ENCODE assay signal across 25 cellular contexts in the genomic region with DNA sequence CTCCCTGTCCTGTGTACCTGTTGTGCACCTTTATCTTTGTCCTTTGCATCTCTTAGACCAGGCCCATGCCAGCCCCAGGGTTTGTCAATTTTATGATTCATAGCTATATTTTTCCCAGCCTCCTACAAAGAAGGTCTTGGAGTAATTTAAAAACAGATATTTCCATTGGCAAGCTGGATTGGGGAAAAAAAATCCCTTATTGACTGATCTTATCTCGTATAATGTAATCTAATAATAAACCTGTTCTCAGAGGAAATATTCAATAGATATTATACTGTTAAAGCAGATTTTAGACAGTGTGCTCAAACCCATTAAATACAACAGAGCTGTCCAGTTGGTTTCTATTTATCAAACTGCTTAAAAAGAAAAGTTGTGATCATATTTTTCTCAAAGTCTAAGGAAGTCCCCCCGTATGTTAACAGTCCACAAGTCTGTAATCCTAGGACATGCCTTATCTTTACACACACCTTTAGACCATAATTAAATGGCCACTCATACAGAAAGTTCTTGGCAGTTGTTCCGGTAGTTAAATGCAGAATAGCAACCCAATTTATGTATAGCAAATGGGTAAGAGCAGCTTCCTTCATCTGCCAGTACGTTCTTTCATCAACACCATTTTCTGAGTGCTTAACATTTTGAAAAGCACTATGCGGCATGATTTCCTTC.
DNase-seq lines count a peak whose midpoint lies in the region; ATAC-seq, FAIRE-seq and TF ChIP-seq lines count a peak whose summit lies in the region.
"Had no signal": no experiment of that assay in that cellular context is flagged by ENCODE, and none has a peak within 500 bp of the region (broad histone marks: within the 10 kb centered on the region; RNA-seq: fewer than 3 reads in every experiment).

No MANE protein-coding gene starts in this region.

- DNase-seq in A549 (ENCODE audit: low read depth in 1 of 2, low spot score in 1 of 2): no peak
- peak; percentile 79 for DNase-seq in LNCaP clone FGC (ENCODE audit: low read depth)
- peak; percentile 32 for DNase-seq in PC-3
- no peak for DNase-seq in trophoblast cell
- DNase-seq in NCI-H2081 treated with DMSO at 0.1 percent for 48 hours (lab: John Stamatoyannopoulos, UW): no peak
- no peak for DNase-seq in NCI-H446 treated with DMSO at 0.1 percent for 48 hours (lab: John Stamatoyannopoulos, UW)
- DNase-seq in dorsolateral prefrontal cortex: no peak
- DNase-seq: ACHN; AML-193; BE2C; CD4-positive, alpha-beta T cell; CD8-positive, alpha-beta memory T cell; DMS 273 treated with DMSO at 0.1 percent for 48 hours; DMS79; EL; GDM1; GM23248; H7; HCEC 1CT had no signal

- no peak for TF ChIP-seq RAD21 in A549 (conservative IDR thresholded peaks at IDR 0.05 in 1 of 2, IDR thresholded peaks at IDR 0.05 in 1 of 2)

- no peaks in the 10 kb centered on the region for H3K36me3 ChIP-seq in PC-3 (ENCODE audit: low read depth, low read length)
- H3K36me3 ChIP-seq in trophoblast cell (ENCODE audit: control insufficient read depth in 1 of 2, insufficient read depth in 2 of 2, low read length in 2 of 2): no peaks in the 10 kb centered on the region
- H3K36me3 ChIP-seq: BE2C; BLaER1 treated with 17β-estradiol and CSF1 and Interleukin-3, amounts not matched to agents 10 nM and 100 nM had no signal

- TF ChIP-seq CTCF in A549 (IDR thresholded peaks at IDR 0.05) (no peak), LNCaP clone FGC (IDR thresholded peaks at IDR 0.05; ENCODE audit: control insufficient read depth, extremely low read depth, insufficient read depth) (no peak), PC-3 (conservative IDR thresholded peaks at IDR 0.05; ENCODE audit: low read depth, low read length) (no peak), dorsolateral prefrontal cortex (IDR thresholded peaks at IDR 0.05 in 54 of 56, conservative IDR thresholded peaks at IDR 0.05 in 2 of 56; ENCODE audit: low read depth in 1 of 56, partially characterized antibody in 56 of 56) (no peak)

- no peak overlapping the region for H3K27ac ChIP-seq in A549
- H3K27ac ChIP-seq in PC-3 (ENCODE audit: low read length): no peak overlapping the region
- H3K27ac ChIP-seq in trophoblast cell (ENCODE audit: low read depth, low read length): no peak overlapping the region
- no peak overlapping the region for H3K27ac ChIP-seq in dorsolateral prefrontal cortex
- H3K27ac ChIP-seq: BLaER1 treated with 17β-estradiol and CSF1 and Interleukin-3, amounts not matched to agents 10 nM and 100 nM; GM23248 had no signal

- H2BK5ac ChIP-seq in trophoblast cell (ENCODE audit: low read depth, low read length, poor library complexity): no peak overlapping the region

- H3K79me1 ChIP-seq in trophoblast cell (ENCODE audit: low read length): no peaks in the 10 kb centered on the region

- H3K9ac ChIP-seq in PC-3 (ENCODE audit: low read length) (no peak overlapping the region), trophoblast cell (ENCODE audit: low read length) (no peak overlapping the region)
- H3K9ac ChIP-seq: BLaER1 treated with 17β-estradiol and CSF1 and Interleukin-3, amounts not matched to agents 10 nM and 100 nM; GM23248 had no signal

- H3K4me3 ChIP-seq in A549 (no peak overlapping the region), LNCaP clone FGC (ENCODE audit: low read depth, low read length) (no peak overlapping the region), PC-3 (ENCODE audit: low read length) (no peak overlapping the region), trophoblast cell (ENCODE audit: low read depth, low read length) (no peak overlapping the region), dorsolateral prefrontal cortex (no peak overlapping the region)
- H3K4me3 ChIP-seq: BLaER1 treated with 17β-estradiol and CSF1 and Interleukin-3, amounts not matched to agents 10 nM and 100 nM; GM12878; GM23248 had no signal

- H2AFZ ChIP-seq in PC-3 (ENCODE audit: low read length) (no peak overlapping the region), trophoblast cell (ENCODE audit: insufficient read depth, low read length, poor library complexity) (no peak overlapping the region)
- H2AFZ ChIP-seq: GM23248 had no signal

- ATAC-seq in A549 (no peak), PC-3 (peak; percentile 38; the same call in 1 of the 2 replicates)
- ATAC-seq: GM12878 had no signal

- H3K27me3 ChIP-seq in PC-3 (ENCODE audit: low read length) (no peaks in the 10 kb centered on the region), trophoblast cell (ENCODE audit: insufficient read depth, low read length) (no peaks in the 10 kb centered on the region), dorsolateral prefrontal cortex (peaks cover 0 to 38% (median 0%) of the 10 kb centered on the region in 45 donors)
- H3K27me3 ChIP-seq: BE2C had no signal

- no peak overlapping the region for H2BK120ac ChIP-seq in trophoblast cell (ENCODE audit: insufficient read depth, low read length, poor library complexity)

- no peak overlapping the region for H3K4me2 ChIP-seq in A549
- no peak overlapping the region for H3K4me2 ChIP-seq in PC-3 (ENCODE audit: low read length)
- no peak overlapping the region for H3K4me2 ChIP-seq in trophoblast cell (ENCODE audit: low read length)
- H3K4me2 ChIP-seq: BLaER1 treated with 17β-estradiol and CSF1 and Interleukin-3, amounts not matched to agents 10 nM and 100 nM had no signal

- no peak overlapping the region for H3K14ac ChIP-seq in trophoblast cell (ENCODE audit: low read length)

- H4K12ac ChIP-seq in trophoblast cell (ENCODE audit: low read depth, low read length): no peak overlapping the region

- no peaks in the 10 kb centered on the region for H3K9me2 ChIP-seq in PC-3 (replicated peaks; ENCODE audit: low read length)

- no peak overlapping the region for H3K18ac ChIP-seq in trophoblast cell (ENCODE audit: low read length)

- WGBS in A549 (ENCODE audit: missing lambda C conversion rate): 54% methylated on average over 5 of the region's 5 CpGs
- no CpG with 5 or more reads among the region's 5 CpGs for WGBS in trophoblast cell (ENCODE audit: extremely low coverage, insufficient coverage, insufficient read length)

- no peaks in the 10 kb centered on the region for H3K79me2 ChIP-seq in PC-3 (ENCODE audit: low read length)
- H3K79me2 ChIP-seq in trophoblast cell (ENCODE audit: control insufficient read depth, insufficient read depth, low read length, poor library complexity): no peaks in the 10 kb centered on the region

- H2BK12ac ChIP-seq in trophoblast cell (ENCODE audit: low read length): no peak overlapping the region

- no TSS peak for BruUV-seq in PC-3 (replicated peaks; lab: Mats Ljungman, UMichigan)

- peak overlapping the region; percentile 80 for H3K23ac ChIP-seq in trophoblast cell (ENCODE audit: low read length)

- H3K4ac ChIP-seq in trophoblast cell (ENCODE audit: low read depth, low read length): no peak overlapping the region

- intact Hi-C loops in PC-3 (cut with micrococcal nuclease) (no loop called here), dorsolateral prefrontal cortex (cut with DNase I) (no loop called here)

- no peak overlapping the region for H4K91ac ChIP-seq in trophoblast cell (ENCODE audit: low read depth, low read length)

- H3K9me3 ChIP-seq in A549 (no peaks in the 10 kb centered on the region), PC-3 (ENCODE audit: low read length) (no peaks in the 10 kb centered on the region), trophoblast cell (ENCODE audit: insufficient read depth, low read depth, low read length) (no peaks in the 10 kb centered on the region)
- H3K9me3 ChIP-seq: BE2C; BLaER1 treated with 17β-estradiol and CSF1 and Interleukin-3, amounts not matched to agents 10 nM and 100 nM had no signal

- H4K8ac ChIP-seq in trophoblast cell (ENCODE audit: low read depth, low read length): no peak overlapping the region

- POLR2A ChIA-PET in A549 (lab: Yijun Ruan, JAX) (no interaction called here), PC-3 (lab: Charles Lee; ENCODE audit: unreplicated experiment) (no interaction called here)

- no peak for TF ChIP-seq POLR2A in A549 (IDR thresholded peaks at IDR 0.05; ENCODE audit: low read length)

- CTCF ChIA-PET in A549 (lab: Yijun Ruan, JAX) (interaction anchor here (0.8 kb wide), 1 partner anchor 960 kb away, joined by 3 read pairs; no protein-coding TSS in a partner anchor), PC-3 (lab: Charles Lee) (no interaction called here)

- peak; percentile 36 for FAIRE-seq in A549 (lab: Jason Lieb, UNC)
- FAIRE-seq: A204.1, D721Med, GM12878, GM19239, H1 had no signal

- TF ChIP-seq EP300 in A549 (IDR thresholded peaks at IDR 0.05): no peak

- H4K20me1 ChIP-seq in PC-3 (ENCODE audit: low read length): no peaks in the 10 kb centered on the region
- H4K20me1 ChIP-seq: BLaER1 treated with 17β-estradiol and CSF1 and Interleukin-3, amounts not matched to agents 10 nM and 100 nM had no signal

- H2AK5ac ChIP-seq in trophoblast cell (ENCODE audit: low read length): no peak overlapping the region

- H3K4me1 ChIP-seq in A549: no peaks in the 10 kb centered on the region
- H3K4me1 ChIP-seq in PC-3 (ENCODE audit: insufficient read depth, low read length): no peaks in the 10 kb centered on the region
- no peaks in the 10 kb centered on the region for H3K4me1 ChIP-seq in trophoblast cell (ENCODE audit: control insufficient read depth in 1 of 2, insufficient read depth in 2 of 2, low read length in 2 of 2)
- H3K4me1 ChIP-seq: BE2C had no signal

- no peaks in the 10 kb centered on the region for H3F3A ChIP-seq in PC-3 (ENCODE audit: low read length, unreplicated experiment)

TF ChIP-seq in A549, 52 proteins besides CTCF, POLR2A, EP300 and RAD21:
- no peak for TF ChIP-seq ZSCAN20 (CRISPR knock-in tag; IDR thresholded peaks at IDR 0.05)
- TF ChIP-seq NFE2L2 (conservative IDR thresholded peaks at IDR 0.05; ENCODE audit: low read length): no peak
- TF ChIP-seq POLR2AphosphoS2 (conservative IDR thresholded peaks at IDR 0.05; ENCODE audit: low read length): no peak
- no peak for TF ChIP-seq CBX2 (IDR thresholded peaks at IDR 0.05; ENCODE audit: borderline replicate concordance, low read depth)
- TF ChIP-seq RARB (CRISPR knock-in tag; IDR thresholded peaks at IDR 0.05): no peak
- TF ChIP-seq KDM1A (IDR thresholded peaks at IDR 0.05; ENCODE audit: low read depth): no peak
- TF ChIP-seq HOXB13 (CRISPR knock-in tag; IDR thresholded peaks at IDR 0.05; ENCODE audit: low read depth): no peak
- TF ChIP-seq, protein P1, sequence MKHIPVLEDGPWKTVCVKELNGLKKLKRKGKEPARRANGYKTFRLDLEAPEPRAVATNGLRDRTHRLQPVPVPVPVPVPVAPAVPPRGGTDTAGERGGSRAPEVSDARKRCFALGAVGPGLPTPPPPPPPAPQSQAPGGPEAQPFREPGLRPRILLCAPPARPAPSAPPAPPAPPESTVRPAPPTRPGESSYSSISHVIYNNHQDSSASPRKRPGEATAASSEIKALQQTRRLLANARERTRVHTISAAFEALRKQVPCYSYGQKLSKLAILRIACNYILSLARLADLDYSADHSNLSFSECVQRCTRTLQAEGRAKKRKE (CRISPR knock-in tag; IDR thresholded peaks at IDR 0.05; ENCODE audit: low read depth): no peak
- TF ChIP-seq NR3C1 (IDR thresholded peaks at IDR 0.05): no peak

Comparison
In these comparisons a context has a peak if more than half of its experiments do, and no peak if none do; other contexts are left out.
1. DNase-seq: peak in LNCaP clone FGC (single experiment) and PC-3 (single experiment); none in A549 (0 of 2), trophoblast cell (0 of 2), NCI-H2081 treated with DMSO at 0.1 percent for 48 hours (single experiment), NCI-H446 treated with DMSO at 0.1 percent for 48 hours (single experiment) and dorsolateral prefrontal cortex (0 of 10).